8 cellular contexts compared by ENCODE assay signal in genomic region chr4:87390931-87391782, GRCh38. TPM values are rescaled to one million over a fixed set of nuclear protein-coding genes. Genes with fewer than 3 reads are reported as not detected.
DNase-seq lines count a peak whose midpoint lies in the region; ATAC-seq and TF ChIP-seq lines count a peak whose summit lies in the region.

TSS of gene HSD17B11 (minus strand) at chr4:87391188. CDS start at chr4:87391070, 118 bp downstream.

- peaks cover 4% of the 10 kb centered on the region for H3K27me3 Mint-ChIP-seq in activated T-helper 2 cell treated with anti-CD3 and anti-CD28 coated beads, Interferon-gamma antibody, Interleukin-2, Interleukin-4, amounts not matched to agents 10 μg/mL and 5 μg/mL and 100 μg/mL, durations not matched to agents 14 hours and 24 hours and 36 hours (ENCODE audit: low read depth)
- H3K27me3 Mint-ChIP-seq in naive thymus-derived CD8-positive, alpha-beta T cell, result no peaks in the 10 kb centered on the region

- no peaks in the 10 kb centered on the region for H3K9me3 ChIP-seq in RWPE2 (ENCODE audit: severe bottlenecking)

- H3K4me3 ChIP-seq in RWPE2 (ENCODE audit: severe bottlenecking), result peak within 1 kb of the TSS; percentile 43
- H3K4me3 ChIP-seq in fibroblast of mammary gland (ENCODE audit: control insufficient read depth, low read depth, low read length), result peak within 1 kb of the TSS; percentile 63

- H3K36me3 ChIP-seq in RWPE2 (ENCODE audit: low read depth), result no peaks in the 10 kb centered on the region

- DNase-seq in EL (peak; percentile 94), H4 (ENCODE audit: low spot score) (peak; percentile 88), LoVo (ENCODE audit: low spot score) (peak; percentile 91), RWPE2 (ENCODE audit: low spot score) (peak; percentile 70), fibroblast of mammary gland (ENCODE audit: low read depth) (peak; percentile 96)
- peak; percentile 75 for DNase-seq in activated T-helper 2 cell treated with anti-CD3 and anti-CD28 coated beads, Interferon-gamma antibody, Interleukin-2, Interleukin-4, amounts not matched to agents 10 μg/mL and 5 μg/mL and 100 μg/mL, durations not matched to agents 14 hours and 24 hours and 36 hours (ENCODE audit: low spot score)
- peak; percentile 60 to 91 (median 79) for DNase-seq in naive thymus-derived CD8-positive, alpha-beta T cell
- peak; percentile 59 to 84 (median 76) for DNase-seq in stimulated activated naive CD4-positive, alpha-beta T cell (lab: John Stamatoyannopoulos, UW)

- ATAC-seq in RWPE2 (ENCODE audit: low read depth), result peak; percentile 98
- ATAC-seq in naive thymus-derived CD8-positive, alpha-beta T cell, result peak; percentile 97 to 98

- H3K4me3 Mint-ChIP-seq in activated T-helper 2 cell treated with anti-CD3 and anti-CD28 coated beads, Interferon-gamma antibody, Interleukin-2, Interleukin-4, amounts not matched to agents 10 μg/mL and 5 μg/mL and 100 μg/mL, durations not matched to agents 14 hours and 24 hours and 36 hours (ENCODE audit: low read depth), result peak within 1 kb of the TSS; percentile 94
- H3K4me3 Mint-ChIP-seq in naive thymus-derived CD8-positive, alpha-beta T cell, result peak within 1 kb of the TSS; percentile 92 to 99 (median 96)

- H3K27me3 ChIP-seq in RWPE2 (ENCODE audit: insufficient read depth, poor library complexity, severe bottlenecking), result no peaks in the 10 kb centered on the region

- peaks cover 29% of the 10 kb centered on the region for H3K4me1 Mint-ChIP-seq in activated T-helper 2 cell treated with anti-CD3 and anti-CD28 coated beads, Interferon-gamma antibody, Interleukin-2, Interleukin-4, amounts not matched to agents 10 μg/mL and 5 μg/mL and 100 μg/mL, durations not matched to agents 14 hours and 24 hours and 36 hours (ENCODE audit: low read depth)
- H3K4me1 Mint-ChIP-seq in naive thymus-derived CD8-positive, alpha-beta T cell, result peaks cover 23 to 52% (median 50%) of the 10 kb centered on the region in 4 donors

- no peak within 1 kb of the TSS for H3K27ac ChIP-seq in RWPE2 (ENCODE audit: poor library complexity, severe bottlenecking)

- H3K36me3 Mint-ChIP-seq in activated T-helper 2 cell treated with anti-CD3 and anti-CD28 coated beads, Interferon-gamma antibody, Interleukin-2, Interleukin-4, amounts not matched to agents 10 μg/mL and 5 μg/mL and 100 μg/mL, durations not matched to agents 14 hours and 24 hours and 36 hours (ENCODE audit: low read depth), result peaks cover 12% of the 10 kb centered on the region
- peaks cover 0 to 12% (median 7%) of the 10 kb centered on the region in 3 donors for H3K36me3 Mint-ChIP-seq in naive thymus-derived CD8-positive, alpha-beta T cell

- peak within 1 kb of the TSS; percentile 89 for H3K27ac Mint-ChIP-seq in activated T-helper 2 cell treated with anti-CD3 and anti-CD28 coated beads, Interferon-gamma antibody, Interleukin-2, Interleukin-4, amounts not matched to agents 10 μg/mL and 5 μg/mL and 100 μg/mL, durations not matched to agents 14 hours and 24 hours and 36 hours
- peak within 1 kb of the TSS; percentile 94 to 98 (median 97) for H3K27ac Mint-ChIP-seq in naive thymus-derived CD8-positive, alpha-beta T cell

- peaks cover 6% of the 10 kb centered on the region for H3K4me1 ChIP-seq in RWPE2 (ENCODE audit: insufficient read depth, poor library complexity, severe bottlenecking)

- intact Hi-C loops in activated T-helper 2 cell treated with anti-CD3 and anti-CD28 coated beads, Interferon-gamma antibody, Interleukin-2, Interleukin-4, amounts not matched to agents 10 μg/mL and 5 μg/mL and 100 μg/mL, durations not matched to agents 14 hours and 24 hours and 36 hours (cut with micrococcal nuclease), result loop anchor here (1.0 to 5.0 kb wide), 2 partner anchors 31 to 76 kb away; partner anchors contain the start of gene NUDT9

- POLR2A ChIA-PET in naive thymus-derived CD8-positive, alpha-beta T cell (lab: Charles Lee), result interaction anchor here (0.5 to 4.6 kb wide), 18 partner anchors 9 to 1902 kb away, joined by 3 to 60 read pairs (median 4); partner anchors contain the start of genes AFF1, NUDT9 and PPM1K

- no peaks in the 10 kb centered on the region for H3K9me3 Mint-ChIP-seq in activated T-helper 2 cell treated with anti-CD3 and anti-CD28 coated beads, Interferon-gamma antibody, Interleukin-2, Interleukin-4, amounts not matched to agents 10 μg/mL and 5 μg/mL and 100 μg/mL, durations not matched to agents 14 hours and 24 hours and 36 hours
- peaks cover 0 to 10% (median 1%) of the 10 kb centered on the region in 9 donors for H3K9me3 Mint-ChIP-seq in naive thymus-derived CD8-positive, alpha-beta T cell

- peak; percentile 8 for TF ChIP-seq CTCF in RWPE2 (IDR thresholded peaks at IDR 0.05; ENCODE audit: poor library complexity, severe bottlenecking)
- TF ChIP-seq CTCF in fibroblast of mammary gland (conservative IDR thresholded peaks at IDR 0.05; ENCODE audit: control insufficient read depth, insufficient read depth, low read depth, low read length), result peak; percentile 23

RNA-seq across cellular contexts. Expression of gene HSD17B11, which starts in this region (rescaled TPM):
- 34.8 and 37.3 TPM in 2 replicates for total RNA-seq in H4 (2014; rRNA removed; shearing (Covaris generic))
- 14.2 and 14.8 TPM in 2 replicates for total RNA-seq in activated T-helper 2 cell treated with anti-CD3 and anti-CD28 coated beads, Interferon-gamma antibody, Interleukin-2, Interleukin-4, amounts not matched to agents 10 μg/mL and 5 μg/mL and 100 μg/mL, durations not matched to agents 14 hours and 24 hours and 36 hours
- 10 to 100 TPM; 74.5 to 77.1 TPM for total RNA-seq in naive thymus-derived CD8-positive, alpha-beta T cell
- 100 to 1,000 TPM in 1 of 3 donors, 10 to 100 TPM in 2; 68.0 to 125 (median 97.0) TPM for polyA plus RNA-seq in naive thymus-derived CD8-positive, alpha-beta T cell
